In the genomic region with DNA sequence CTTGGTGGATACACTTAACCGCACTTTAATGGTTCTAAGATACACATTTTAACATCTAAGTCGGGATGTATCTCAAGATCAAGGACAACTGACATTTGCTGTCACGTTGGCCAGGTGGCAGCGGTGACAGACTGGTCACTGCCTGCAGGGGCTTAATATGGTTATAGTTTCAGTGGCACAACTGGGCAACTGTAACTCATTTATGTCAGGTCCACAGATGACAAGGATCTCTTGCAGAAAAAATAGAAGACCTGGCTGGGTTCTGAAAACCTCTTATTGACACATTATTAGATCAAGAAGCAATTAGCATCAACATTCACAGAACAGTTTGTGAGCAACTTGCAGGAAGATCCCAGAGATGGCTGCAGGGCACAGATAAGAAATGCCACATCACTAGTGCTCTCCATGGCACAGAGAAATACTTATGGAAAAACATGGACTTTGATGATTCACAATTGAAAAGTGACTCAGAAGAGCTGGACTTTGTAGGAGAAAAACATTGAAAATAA, we compare ENCODE assay signal across 2 cellular contexts.
TF ChIP-seq lines count a peak whose summit lies in the region.

No MANE protein-coding gene starts in this region.

TF ChIP-seq in SK-N-SH, 30 proteins besides CTCF, POLR2A, EP300 and RAD21 (continues in another document):
- TF ChIP-seq FOSL2 (IDR thresholded peaks at IDR 0.05; ENCODE audit: borderline replicate concordance, low read depth) (peak; percentile 29; the same call in 1 of the 2 replicates), JUND (IDR thresholded peaks at IDR 0.05) (no peak; the same call in 1 of the 2 replicates), POLR2AphosphoS5 (IDR thresholded peaks at IDR 0.05; ENCODE audit: low read depth, low read length) (peak; percentile 40; the same call in 1 of the 2 replicates), FOXJ3 (CRISPR knock-in tag; IDR thresholded peaks at IDR 0.05) (peak; percentile 99), GATA2 (CRISPR knock-in tag; IDR thresholded peaks at IDR 0.05) (peak; percentile 98), NRF1 (IDR thresholded peaks at IDR 0.05; ENCODE audit: low read depth, low read length) (no peak), GABPA (IDR thresholded peaks at IDR 0.05; ENCODE audit: low read depth) (no peak), TAF1 (IDR thresholded peaks at IDR 0.05; ENCODE audit: borderline replicate concordance, low read depth, low read length) (no peak), RXRA (IDR thresholded peaks at IDR 0.05; ENCODE audit: borderline replicate concordance, low read depth) (no peak), ELF1 (IDR thresholded peaks at IDR 0.05) (no peak), RFX5 (IDR thresholded peaks at IDR 0.05; ENCODE audit: low read length) (no peak; the same call in 1 of the 2 replicates), YY1 (IDR thresholded peaks at IDR 0.05; ENCODE audit: low read depth) (no peak), MEF2A (IDR thresholded peaks at IDR 0.05; ENCODE audit: borderline replicate concordance, low read depth) (no peak), EZH2phosphoT487 (IDR thresholded peaks at IDR 0.05; ENCODE audit: borderline replicate concordance, low read depth) (no peak), RCOR1 (IDR thresholded peaks at IDR 0.05; ENCODE audit: low read length) (peak; percentile 95), TCF12 (IDR thresholded peaks at IDR 0.05) (peak; percentile 53), PBX3 (IDR thresholded peaks at IDR 0.05) (no peak), SMC3 (IDR thresholded peaks at IDR 0.05; ENCODE audit: low read depth, low read length) (no peak), TEAD4 (IDR thresholded peaks at IDR 0.05; ENCODE audit: borderline replicate concordance, insufficient read depth) (peak; percentile 73; the same call in 1 of the 2 replicates), CHD2 (IDR thresholded peaks at IDR 0.05; ENCODE audit: low read length, partially characterized antibody) (peak; percentile 91), FOXM1 (IDR thresholded peaks at IDR 0.05; ENCODE audit: low read depth) (no peak)
- TF ChIP-seq, protein P1, sequence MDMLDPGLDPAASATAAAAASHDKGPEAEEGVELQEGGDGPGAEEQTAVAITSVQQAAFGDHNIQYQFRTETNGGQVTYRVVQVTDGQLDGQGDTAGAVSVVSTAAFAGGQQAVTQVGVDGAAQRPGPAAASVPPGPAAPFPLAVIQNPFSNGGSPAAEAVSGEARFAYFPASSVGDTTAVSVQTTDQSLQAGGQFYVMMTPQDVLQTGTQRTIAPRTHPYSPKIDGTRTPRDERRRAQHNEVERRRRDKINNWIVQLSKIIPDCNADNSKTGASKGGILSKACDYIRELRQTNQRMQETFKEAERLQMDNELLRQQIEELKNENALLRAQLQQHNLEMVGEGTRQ (IDR thresholded peaks at IDR 0.05; ENCODE audit: borderline replicate concordance, low read depth, low read length), result no peak
- TF ChIP-seq, protein P2, sequence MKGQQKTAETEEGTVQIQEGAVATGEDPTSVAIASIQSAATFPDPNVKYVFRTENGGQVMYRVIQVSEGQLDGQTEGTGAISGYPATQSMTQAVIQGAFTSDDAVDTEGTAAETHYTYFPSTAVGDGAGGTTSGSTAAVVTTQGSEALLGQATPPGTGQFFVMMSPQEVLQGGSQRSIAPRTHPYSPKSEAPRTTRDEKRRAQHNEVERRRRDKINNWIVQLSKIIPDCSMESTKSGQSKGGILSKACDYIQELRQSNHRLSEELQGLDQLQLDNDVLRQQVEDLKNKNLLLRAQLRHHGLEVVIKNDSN (IDR thresholded peaks at IDR 0.05; ENCODE audit: borderline replicate concordance, low read depth), result no peak
- TF ChIP-seq, protein P3, sequence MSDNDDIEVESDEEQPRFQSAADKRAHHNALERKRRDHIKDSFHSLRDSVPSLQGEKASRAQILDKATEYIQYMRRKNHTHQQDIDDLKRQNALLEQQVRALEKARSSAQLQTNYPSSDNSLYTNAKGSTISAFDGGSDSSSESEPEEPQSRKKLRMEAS (IDR thresholded peaks at IDR 0.05; ENCODE audit: low read depth), result no peak
- TF ChIP-seq, protein P4, sequence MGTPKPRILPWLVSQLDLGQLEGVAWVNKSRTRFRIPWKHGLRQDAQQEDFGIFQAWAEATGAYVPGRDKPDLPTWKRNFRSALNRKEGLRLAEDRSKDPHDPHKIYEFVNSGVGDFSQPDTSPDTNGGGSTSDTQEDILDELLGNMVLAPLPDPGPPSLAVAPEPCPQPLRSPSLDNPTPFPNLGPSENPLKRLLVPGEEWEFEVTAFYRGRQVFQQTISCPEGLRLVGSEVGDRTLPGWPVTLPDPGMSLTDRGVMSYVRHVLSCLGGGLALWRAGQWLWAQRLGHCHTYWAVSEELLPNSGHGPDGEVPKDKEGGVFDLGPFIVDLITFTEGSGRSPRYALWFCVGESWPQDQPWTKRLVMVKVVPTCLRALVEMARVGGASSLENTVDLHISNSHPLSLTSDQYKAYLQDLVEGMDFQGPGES (IDR thresholded peaks at IDR 0.05; ENCODE audit: low read depth, low read length), result no peak

TF ChIP-seq in endothelial cell of umbilical vein, 7 proteins besides CTCF, POLR2A, EP300 and RAD21 (continued from another document):
- TF ChIP-seq MYC (IDR thresholded peaks at IDR 0.05; ENCODE audit: low read depth, low read length) (no peak), FOS (IDR thresholded peaks at IDR 0.05; ENCODE audit: borderline replicate concordance, insufficient read depth, low read length) (no peak), GATA2 (IDR thresholded peaks at IDR 0.05; ENCODE audit: insufficient read depth, insufficient read length, low read depth, low read length) (no peak)
